8 cellular contexts compared by ENCODE assay signal in genomic region chr4:25441519-25442117, GRCh38.
DNase-seq lines count a peak whose midpoint lies in the region; ATAC-seq and TF ChIP-seq lines count a peak whose summit lies in the region.

No MANE protein-coding gene starts in this region.

- H3K27ac ChIP-seq in iPS DF 6.9 (ENCODE audit: low read length) = no peak overlapping the region
- H3K27ac ChIP-seq in stomach = no peak overlapping the region

- TF ChIP-seq EP300 in stomach (IDR thresholded peaks at IDR 0.05) = no peak

- H3K36me3 Mint-ChIP-seq in HFFc6 (ENCODE audit: low read depth) = no peaks in the 10 kb centered on the region

- no peaks in the 10 kb centered on the region for H3K9me3 Mint-ChIP-seq in HFFc6

- H3K4me3 ChIP-seq in iPS DF 6.9 (ENCODE audit: low read length) (no peak overlapping the region), stomach (no peak overlapping the region)

- no peak overlapping the region for H3K27ac Mint-ChIP-seq in HFFc6

- no peaks in the 10 kb centered on the region for H3K36me3 ChIP-seq in iPS DF 6.9 (ENCODE audit: control insufficient read depth, insufficient read depth, low read length)
- H3K36me3 ChIP-seq in stomach = no peaks in the 10 kb centered on the region

- H3K4me3 Mint-ChIP-seq in HFFc6 = no peak overlapping the region

- no peaks in the 10 kb centered on the region for H3K4me1 Mint-ChIP-seq in HFFc6 (ENCODE audit: low read depth)

- peak; percentile 79 for TF ChIP-seq CTCF in HFFc6 (IDR thresholded peaks at IDR 0.05)
- TF ChIP-seq CTCF in stomach (IDR thresholded peaks at IDR 0.05) = peak in 5 of 7 experiments; percentile 28 to 57 (median 50)

- no peaks in the 10 kb centered on the region for H3K27me3 ChIP-seq in iPS DF 6.9 (ENCODE audit: control insufficient read depth, insufficient read depth, low read length)
- H3K27me3 ChIP-seq in stomach = no peaks in the 10 kb centered on the region

- no peak for TF ChIP-seq POLR2A in stomach (IDR thresholded peaks at IDR 0.05)

- ATAC-seq in HG03039 (IDR thresholded peaks at IDR 0.05; ENCODE audit: unreplicated experiment) = no peak

- peaks cover 13% of the 10 kb centered on the region for H3K27me3 Mint-ChIP-seq in HFFc6 (ENCODE audit: insufficient read depth)

- no CpG with 5 or more reads among the region's 6 CpGs for WGBS in iPS DF 6.9 (ENCODE audit: insufficient coverage, insufficient read length)
- 39 to 57% (median 44%) methylated on average over 6 of the region's 6 CpGs for WGBS in stomach, 5 donors

- H3K9me3 ChIP-seq in iPS DF 6.9 (ENCODE audit: control insufficient read depth, insufficient read depth, low read length) (no peaks in the 10 kb centered on the region), stomach (peaks cover 0 to 3% (median 0%) of the 10 kb centered on the region in 4 donors)

- intact Hi-C loops in stomach (cut with DNase I; ENCODE audit: low total_unique reads) = loop anchor here (2.0 kb wide), 1 partner anchor 327 kb away; no protein-coding TSS in a partner anchor

- H3K4me1 ChIP-seq in iPS DF 6.9 (ENCODE audit: control insufficient read depth, insufficient read depth, low read length) (no peaks in the 10 kb centered on the region), stomach (peaks cover 0 to 10% (median 3%) of the 10 kb centered on the region in 4 donors)

- DNase-seq in D341Med (ENCODE audit: low spot score) (peak; percentile 79), HFFc6 (peak; percentile 55), NCI-H524 (lab: John Stamatoyannopoulos, UW) (peak; percentile 75 to 87), astrocyte of the hippocampus (ENCODE audit: low read depth, low spot score) (peak; percentile 85), iPS DF 6.9 (ENCODE audit: low read depth, low spot score) (peak; percentile 33), stomach (peak; percentile 68)
- DNase-seq in activated CD8-positive, alpha-beta memory T cell treated with anti-CD3 and anti-CD28 coated beads, Interleukin-2, amount 50 U/mL, for 4 hours = no peak
